Comparison of ENCODE assay signal across 10 cellular contexts in genomic region chr6:3337521-3338350, GRCh38.
DNase-seq lines count a peak whose midpoint lies in the region; ATAC-seq, FAIRE-seq and TF ChIP-seq lines count a peak whose summit lies in the region.
"Had no signal": no experiment of that assay in that cellular context is flagged by ENCODE, and none has a peak within 500 bp of the region (broad histone marks: within the 10 kb centered on the region; RNA-seq: fewer than 3 reads in every experiment).

No MANE protein-coding gene starts in this region.

- WGBS in HUES64, result 46% methylated on average over 15 of the region's 15 CpGs
- WGBS in suprapubic skin, result 69% methylated on average over 15 of the region's 15 CpGs

- peak overlapping the region; percentile 80 for H3K27ac ChIP-seq in HUES64 (ENCODE audit: low read depth, low read length)
- peak overlapping the region; percentile 10 for H3K27ac ChIP-seq in astrocyte (ENCODE audit: low read depth, low read length)
- H3K27ac ChIP-seq in suprapubic skin, result no peak overlapping the region
- H3K27ac ChIP-seq: SJCRH30 had no signal

- H3K36me3 ChIP-seq in HUES64 (ENCODE audit: insufficient read depth, low read length), result no peaks in the 10 kb centered on the region
- no peaks in the 10 kb centered on the region for H3K36me3 ChIP-seq in astrocyte (ENCODE audit: insufficient read depth, low read length)
- no peaks in the 10 kb centered on the region for H3K36me3 ChIP-seq in mucosa of descending colon (ENCODE audit: low read depth)
- no peaks in the 10 kb centered on the region for H3K36me3 ChIP-seq in suprapubic skin
- H3K36me3 ChIP-seq: SJCRH30 had no signal

- peak; percentile 78 for DNase-seq in DMS53 (lab: John Stamatoyannopoulos, UW)
- peak; percentile 42 for DNase-seq in astrocyte (ENCODE audit: low read depth)
- no peak for DNase-seq in mucosa of descending colon
- DNase-seq in suprapubic skin (ENCODE audit: low spot score in 2 of 2), result no peak
- DNase-seq in islet precursor cell, result no peak
- DNase-seq in NK-92 treated with Interleukin-12 subunit alpha and Interleukin-12 subunit beta, amount 100 ng/mL, for 24 hours (lab: John Stamatoyannopoulos, UW), result no peak
- DNase-seq in COR-L47 (lab: John Stamatoyannopoulos, UW), result no peak
- DNase-seq: SJCRH30 had no signal

- peaks cover 5% of the 10 kb centered on the region for H3K79me2 ChIP-seq in astrocyte (ENCODE audit: insufficient read depth, low read length)

- H3K4me3 ChIP-seq in HUES64 (ENCODE audit: low read length) (no peak overlapping the region), astrocyte (ENCODE audit: insufficient read depth, low read depth, low read length) (no peak overlapping the region), mucosa of descending colon (no peak overlapping the region), suprapubic skin (no peak overlapping the region)
- H3K4me3 ChIP-seq: lung, SJCRH30 had no signal

- H3K27me3 Mint-ChIP-seq in astrocyte (ENCODE audit: low read depth, unreplicated experiment), result no peaks in the 10 kb centered on the region

- H3K9ac ChIP-seq in HUES64 (ENCODE audit: low read depth, low read length), result peak overlapping the region; percentile 5; the same call in 1 of the 2 replicates
- peak overlapping the region; percentile 27 for H3K9ac ChIP-seq in astrocyte (ENCODE audit: low read length)

- peaks cover 36% of the 10 kb centered on the region for H3K4me1 Mint-ChIP-seq in astrocyte (ENCODE audit: low read depth, unreplicated experiment)

- TF ChIP-seq POLR2A in suprapubic skin (IDR thresholded peaks at IDR 0.05), result no peak

- peak overlapping the region; percentile 43 for H3K27ac Mint-ChIP-seq in astrocyte (ENCODE audit: unreplicated experiment)

- H3K9me3 ChIP-seq in HUES64 (ENCODE audit: insufficient read depth, low read depth, low read length) (no peaks in the 10 kb centered on the region), astrocyte (ENCODE audit: insufficient read depth, low read depth, low read length) (no peaks in the 10 kb centered on the region), mucosa of descending colon (no peaks in the 10 kb centered on the region), suprapubic skin (no peaks in the 10 kb centered on the region)
- H3K9me3 ChIP-seq: SJCRH30 had no signal

- peak overlapping the region; percentile 72 for H3K4me2 ChIP-seq in astrocyte (ENCODE audit: low read length)

- H3K4me1 ChIP-seq in HUES64 (ENCODE audit: insufficient read depth, low read length), result peaks cover 68% of the 10 kb centered on the region
- H3K4me1 ChIP-seq in astrocyte (ENCODE audit: insufficient read depth, low read length), result peaks cover 31% of the 10 kb centered on the region
- H3K4me1 ChIP-seq in mucosa of descending colon (ENCODE audit: low read depth), result peaks cover 24% of the 10 kb centered on the region
- H3K4me1 ChIP-seq in suprapubic skin, result peaks cover 11% of the 10 kb centered on the region

- H3K27me3 ChIP-seq in HUES64 (ENCODE audit: insufficient read depth, low read length) (no peaks in the 10 kb centered on the region), astrocyte (ENCODE audit: insufficient read depth, low read length) (no peaks in the 10 kb centered on the region), suprapubic skin (no peaks in the 10 kb centered on the region)
- H3K27me3 ChIP-seq: SJCRH30 had no signal

- no peaks in the 10 kb centered on the region for H4K20me1 ChIP-seq in astrocyte (ENCODE audit: insufficient read depth, low read length)

- FAIRE-seq in astrocyte (lab: Jason Lieb, UNC), result no peak

- no peaks in the 10 kb centered on the region for H3K36me3 Mint-ChIP-seq in astrocyte (ENCODE audit: low read depth, unreplicated experiment)

- peaks cover 2% of the 10 kb centered on the region for H3K9me3 Mint-ChIP-seq in astrocyte (ENCODE audit: unreplicated experiment)

- no peak overlapping the region for H3K4me3 Mint-ChIP-seq in astrocyte (ENCODE audit: unreplicated experiment)

- no peak for TF ChIP-seq EP300 in suprapubic skin (IDR thresholded peaks at IDR 0.05)

- peak; percentile 68 for ATAC-seq in mucosa of descending colon

- TF ChIP-seq CTCF in astrocyte (IDR thresholded peaks at IDR 0.05; ENCODE audit: insufficient read depth, low read depth, low read length) (no peak), mucosa of descending colon (IDR thresholded peaks at IDR 0.05) (no peak), suprapubic skin (IDR thresholded peaks at IDR 0.05) (no peak)

- intact Hi-C loops in mucosa of descending colon (cut with DNase I, micrococcal nuclease), result no loop called here

- no peak overlapping the region for H2AFZ ChIP-seq in astrocyte (ENCODE audit: low read depth, low read length)

Comparison
In these comparisons a context has a peak if more than half of its experiments do, and no peak if none do; other contexts are left out.
1. DNase-seq: peak in DMS53 (single experiment) and astrocyte (single experiment); none in mucosa of descending colon (0 of 3), suprapubic skin (0 of 2), islet precursor cell (single experiment), NK-92 treated with Interleukin-12 subunit alpha and Interleukin-12 subunit beta, amount 100 ng/mL, for 24 hours (single experiment) and COR-L47 (single experiment).